In genomic region chr6:105639124-105639523, GRCh38 we compare ENCODE assay signal across 29 cellular contexts.
"Had no signal": no experiment of that assay in that cellular context is flagged by ENCODE, and none has a peak within 500 bp of the region (broad histone marks: within the 10 kb centered on the region; RNA-seq: fewer than 3 reads in every experiment).

No MANE protein-coding gene starts in this region.

- H3K9me3 ChIP-seq: stomach, suprapubic skin, testis, thoracic aorta, thyroid gland, tibial artery, tibial nerve, transverse colon, upper lobe of left lung, upper lobe of right lung, uterus, vagina had no signal

- H3K27ac ChIP-seq: stomach, suprapubic skin, testis, thoracic aorta, thyroid gland, tibial artery, tibial nerve, transverse colon, upper lobe of left lung, upper lobe of right lung, uterus, vagina had no signal

- H3K4me3 ChIP-seq: stomach, suprapubic skin, testis, thoracic aorta, thyroid gland, tibial artery, tibial nerve, transverse colon, upper lobe of left lung, upper lobe of right lung, uterus, vagina had no signal

- H3K4me3 Mint-ChIP-seq: stimulated activated effector memory CD8-positive, alpha-beta T cell treated with anti-CD3 and anti-CD28 coated beads, Interleukin-12 subunit alpha, Interleukin-12 subunit beta, amount 100 ng/mL, for 72 hours; stimulated activated memory B cell treated with anti-CD40 and anti-IgM and Interleukin-4, amounts not matched to agents 10 μg/mL and 1 μg/mL and 100 μg/mL, for 72 hours; stimulated activated naive B cell treated with anti-CD40 and anti-IgM and Interleukin-4, amounts not matched to agents 10 μg/mL and 1 μg/mL and 100 μg/mL, for 72 hours; stimulated activated naive CD8-positive, alpha-beta T cell treated with anti-CD3 and anti-CD28 coated beads, Interleukin-15, amount 100 ng/mL, for 72 hours; stimulated activated naive CD8-positive, alpha-beta T cell treated with anti-CD3 and anti-CD28 coated beads, Interleukin-15, Interleukin-2, amounts not matched to agents 100 ng/mL and 50 ng/mL, for 24 hours; type B pancreatic cell had no signal

- H3K27ac Mint-ChIP-seq: stimulated activated effector memory CD8-positive, alpha-beta T cell treated with anti-CD3 and anti-CD28 coated beads, Interleukin-12 subunit alpha, Interleukin-12 subunit beta, amount 100 ng/mL, for 72 hours; stimulated activated memory B cell treated with anti-CD40 and anti-IgM and Interleukin-4, amounts not matched to agents 10 μg/mL and 1 μg/mL and 100 μg/mL, for 72 hours; stimulated activated naive B cell treated with anti-CD40 and anti-IgM and Interleukin-4, amounts not matched to agents 10 μg/mL and 1 μg/mL and 100 μg/mL, for 72 hours; stimulated activated naive CD8-positive, alpha-beta T cell treated with anti-CD3 and anti-CD28 coated beads, Interleukin-15, amount 100 ng/mL, for 72 hours; stimulated activated naive CD8-positive, alpha-beta T cell treated with anti-CD3 and anti-CD28 coated beads, Interleukin-15, Interleukin-2, amounts not matched to agents 100 ng/mL and 50 ng/mL, for 24 hours; type B pancreatic cell had no signal

- ATAC-seq: stimulated activated effector memory CD8-positive, alpha-beta T cell treated with anti-CD3 and anti-CD28 coated beads, Interleukin-12 subunit alpha, Interleukin-12 subunit beta, amount 100 ng/mL, for 72 hours; stimulated activated memory B cell treated with anti-CD40 and anti-IgM and Interleukin-4, amounts not matched to agents 10 μg/mL and 1 μg/mL and 100 μg/mL, for 72 hours; stimulated activated naive B cell treated with anti-CD40 and anti-IgM and Interleukin-4, amounts not matched to agents 10 μg/mL and 1 μg/mL and 100 μg/mL, for 72 hours; stimulated activated naive CD8-positive, alpha-beta T cell treated with anti-CD3 and anti-CD28 coated beads, Interleukin-15, amount 100 ng/mL, for 72 hours; stimulated activated naive CD8-positive, alpha-beta T cell treated with anti-CD3 and anti-CD28 coated beads, Interleukin-15, Interleukin-2, amounts not matched to agents 100 U/mL and 50 U/mL, for 24 hours; upper lobe of right lung had no signal

- H3K27me3 Mint-ChIP-seq: stimulated activated memory B cell treated with anti-CD40 and anti-IgM and Interleukin-4, amounts not matched to agents 10 μg/mL and 1 μg/mL and 100 μg/mL, for 72 hours; stimulated activated naive CD8-positive, alpha-beta T cell treated with anti-CD3 and anti-CD28 coated beads, Interleukin-15, Interleukin-2, amounts not matched to agents 100 ng/mL and 50 ng/mL, for 24 hours had no signal

- H3K9me3 Mint-ChIP-seq: stimulated activated effector memory CD8-positive, alpha-beta T cell treated with anti-CD3 and anti-CD28 coated beads, Interleukin-12 subunit alpha, Interleukin-12 subunit beta, amount 100 ng/mL, for 72 hours; stimulated activated memory B cell treated with anti-CD40 and anti-IgM and Interleukin-4, amounts not matched to agents 10 μg/mL and 1 μg/mL and 100 μg/mL, for 72 hours; stimulated activated naive CD8-positive, alpha-beta T cell treated with anti-CD3 and anti-CD28 coated beads, Interleukin-15, Interleukin-2, amounts not matched to agents 100 ng/mL and 50 ng/mL, for 24 hours; type B pancreatic cell had no signal

- H3K27me3 ChIP-seq: stomach, suprapubic skin, testis, thyroid gland, tibial artery, tibial nerve, transverse colon, upper lobe of left lung, upper lobe of right lung, uterus, vagina had no signal

- H3K4me1 ChIP-seq: testis, thyroid gland, tibial artery, tibial nerve, upper lobe of left lung, upper lobe of right lung, uterus, vagina had no signal

- H3K36me3 Mint-ChIP-seq: stimulated activated memory B cell treated with anti-CD40 and anti-IgM and Interleukin-4, amounts not matched to agents 10 μg/mL and 1 μg/mL and 100 μg/mL, for 72 hours; stimulated activated naive B cell treated with anti-CD40 and anti-IgM and Interleukin-4, amounts not matched to agents 10 μg/mL and 1 μg/mL and 100 μg/mL, for 72 hours; type B pancreatic cell had no signal

- H3K36me3 ChIP-seq: stomach, suprapubic skin, thoracic aorta, thyroid gland, tibial artery, tibial nerve, transverse colon, upper lobe of left lung, upper lobe of right lung, uterus, vagina had no signal

- DNase-seq: stimulated activated CD4-positive, alpha-beta T cell treated with anti-CD3 and anti-CD28 coated beads, Interleukin-2, amount 100 ng/mL, for 48 hours; stimulated activated CD4-positive, alpha-beta T cell treated with anti-CD3 and anti-CD28 coated beads, Interleukin-4, amount 100 ng/mL, for 1 hour; stimulated activated CD4-positive, alpha-beta T cell treated with anti-CD3 and anti-CD28 coated beads, Interleukin-4, amount 100 ng/mL, for 24 hours; stimulated activated CD4-positive, alpha-beta T cell treated with anti-CD3 and anti-CD28 coated beads, Interleukin-4, amount 100 ng/mL, for 4 hours; stimulated activated CD8-positive, alpha-beta memory T cell treated with anti-CD3 and anti-CD28 coated beads, Interleukin-4, amount 100 ng/mL, for 48 hours; stimulated activated naive B cell treated with anti-CD40 and anti-IgM and Interleukin-4, amounts not matched to agents 10 μg/mL and 1 μg/mL and 100 μg/mL, for 72 hours; stimulated activated naive CD4-positive, alpha-beta T cell; stimulated activated naive CD4-positive, alpha-beta T cell treated with Interleukin-2 at 50 U/mL for 16 hours; stimulated activated naive CD8-positive, alpha-beta T cell treated with anti-CD3 and anti-CD28 coated beads, Interleukin-15, amount 100 ng/mL, for 72 hours; stimulated activated naive CD8-positive, alpha-beta T cell treated with anti-CD3 and anti-CD28 coated beads, Interleukin-15, Interleukin-2, amounts not matched to agents 100 U/mL and 50 U/mL, for 24 hours; stomach; substantia nigra; testis; thyroid gland; tibial artery; transverse colon; trophoblast cell; upper lobe of left lung; upper lobe of right lung; uterus had no signal

- FAIRE-seq: urothelium cell line had no signal
